18 cellular contexts compared by ENCODE assay signal in the genomic region with DNA sequence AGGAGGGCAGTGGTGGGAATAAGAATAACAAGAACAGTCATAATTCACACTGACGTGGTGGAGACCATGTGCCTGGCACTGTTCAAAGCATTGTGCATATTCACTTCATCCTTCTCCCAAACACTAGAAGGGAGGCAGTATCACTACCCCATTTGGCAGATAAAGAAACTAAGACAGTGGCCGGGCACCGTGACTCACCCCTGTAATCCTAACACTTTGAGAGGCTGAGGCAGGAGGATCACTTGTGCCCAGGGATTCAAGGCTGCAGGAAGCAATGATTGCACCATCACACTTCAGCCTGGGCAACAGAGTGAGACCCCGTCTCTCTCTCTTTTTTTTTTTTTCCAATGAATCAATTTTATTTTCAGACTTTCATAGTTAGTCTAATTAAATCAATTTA. TPM values are rescaled to one million over a fixed set of nuclear protein-coding genes. Genes with fewer than 3 reads are reported as not detected.
DNase-seq lines count a peak whose midpoint lies in the region; ATAC-seq and TF ChIP-seq lines count a peak whose summit lies in the region.
"Had no signal": no experiment of that assay in that cellular context is flagged by ENCODE, and none has a peak within 500 bp of the region (broad histone marks: within the 10 kb centered on the region; RNA-seq: fewer than 3 reads in every experiment).

No MANE protein-coding gene starts in this region.

- no peak overlapping the region for H2BK12ac ChIP-seq in H9 (ENCODE audit: insufficient read length, low read depth, low read length)

- no peak overlapping the region for H2BK120ac ChIP-seq in H9 (ENCODE audit: low read depth, low read length, poor library complexity, severe bottlenecking)

- DNase-seq in SIG-M5 treated with dmso at 0.1 percent for 504 hours (lab: John Stamatoyannopoulos, UW; ENCODE audit: unreplicated experiment) (peak; percentile 18), SIG-M5 (lab: John Stamatoyannopoulos, UW) (no peak), T-helper 17 cell (no peak), upper lobe of right lung (no peak), glomerular visceral epithelial cell (ENCODE audit: extremely low spot score) (no peak), H9 (no peak)
- DNase-seq: 8988T; DMS 273 treated with DMSO at 0.1 percent for 48 hours; NCI-H1092 treated with DMSO at 0.1 percent for 48 hours; NCI-H1694; NCI-H345; NCI-H526 treated with DMSO at 0.1 percent for 48 hours; NK-92 treated with Interleukin-12 subunit alpha and Interleukin-12 subunit beta, amount 100 ng/mL, for 24 hours had no signal

- no peaks in the 10 kb centered on the region for H3K79me1 ChIP-seq in H9 (ENCODE audit: insufficient read depth, low read depth, low read length, poor library complexity, severe bottlenecking)

- H2BK5ac ChIP-seq in H9 (ENCODE audit: insufficient read length, low read length), result no peak overlapping the region

- no peaks in the 10 kb centered on the region for H4K20me1 ChIP-seq in H9 (ENCODE audit: control insufficient read depth, insufficient read depth, insufficient read length)
- H4K20me1 ChIP-seq: BLaER1 had no signal

- H3K27ac ChIP-seq in upper lobe of right lung (no peak overlapping the region), H9 (ENCODE audit: insufficient read length, low read depth, low read length) (no peak overlapping the region)
- H3K27ac ChIP-seq: BLaER1 had no signal

- TF ChIP-seq CTCF in upper lobe of right lung (IDR thresholded peaks at IDR 0.05) (no peak), H9 (conservative IDR thresholded peaks at IDR 0.05) (no peak)

- H3K23ac ChIP-seq in H9 (ENCODE audit: insufficient read length, low read depth, low read length), result no peak overlapping the region

- H2BK15ac ChIP-seq in H9 (ENCODE audit: low read depth, low read length), result no peak overlapping the region

- H3K27ac Mint-ChIP-seq in T-helper 17 cell, result peak overlapping the region; percentile 2
- H3K27ac Mint-ChIP-seq in H9, result no peak overlapping the region

- H3K9ac ChIP-seq in H9 (ENCODE audit: extremely low read depth, insufficient read length, low read length), result no peak overlapping the region
- H3K9ac ChIP-seq: BLaER1 had no signal

- H3K23me2 ChIP-seq in H9 (ENCODE audit: insufficient read length, low read depth, low read length, poor library complexity, severe bottlenecking), result no peaks in the 10 kb centered on the region

- H3K4me3 Mint-ChIP-seq in T-helper 17 cell (no peak overlapping the region), H9 (no peak overlapping the region)

- no peaks in the 10 kb centered on the region for H3K79me2 ChIP-seq in H9 (ENCODE audit: insufficient read depth, low read length)

- H2AK5ac ChIP-seq in H9 (ENCODE audit: insufficient read length, low read length), result no peak overlapping the region

- no peak overlapping the region for H3K4me3 ChIP-seq in upper lobe of right lung
- H3K4me3 ChIP-seq: BLaER1, HAP-1 had no signal

- peaks cover 5% of the 10 kb centered on the region for H3K27me3 ChIP-seq in upper lobe of right lung
- H3K27me3 ChIP-seq in H9 (ENCODE audit: insufficient read depth, low read length), result no peaks in the 10 kb centered on the region
- H3K27me3 ChIP-seq: BLaER1 had no signal

- intact Hi-C loops in upper lobe of right lung (cut with DNase I), result no loop called here

- H3K9me3 Mint-ChIP-seq in H9, result no peaks in the 10 kb centered on the region

- H3K36me3 Mint-ChIP-seq in T-helper 17 cell (ENCODE audit: low read depth) (no peaks in the 10 kb centered on the region), H9 (ENCODE audit: insufficient read depth in 1 of 3, low read depth in 3 of 3) (no peaks in the 10 kb centered on the region)

- no peak for ATAC-seq in T-helper 17 cell
- peak; percentile 15 for ATAC-seq in upper lobe of right lung
- ATAC-seq: Panc1, Right ventricle myocardium inferior, SK-N-SH treated with all-trans-retinoic acid at 6 μM for 48 hours had no signal

- no CpG with 5 or more reads among the region's 4 CpGs for WGBS in H9 (ENCODE audit: extremely low coverage, insufficient read length, low lambda C conversion rate)

- H3K4me1 Mint-ChIP-seq in T-helper 17 cell (no peaks in the 10 kb centered on the region), H9 (peaks cover under 1% of the 10 kb centered on the region in 2 experiments; a peak in 3 of 4 replicates)

- H3K36me3 ChIP-seq in upper lobe of right lung, result no peaks in the 10 kb centered on the region
- H3K36me3 ChIP-seq: BLaER1, HAP-1 had no signal

- H3K4ac ChIP-seq in H9 (ENCODE audit: low read depth, low read length), result no peak overlapping the region

- no peak overlapping the region for H2AFZ ChIP-seq in H9 (ENCODE audit: low read length)

- no peak overlapping the region for H4K91ac ChIP-seq in H9 (ENCODE audit: insufficient read length, low read depth, low read length)

- no peak overlapping the region for H3K56ac ChIP-seq in H9 (ENCODE audit: insufficient read length, low read depth, low read length)

- no peak overlapping the region for H3K14ac ChIP-seq in H9 (ENCODE audit: insufficient read depth, low read length)

- H4K8ac ChIP-seq in H9 (replicated peaks; ENCODE audit: insufficient read length, low read depth, low read length), result no peak overlapping the region

- peaks cover 33% of the 10 kb centered on the region for H3K27me3 Mint-ChIP-seq in T-helper 17 cell
- peaks cover 15% of the 10 kb centered on the region for H3K27me3 Mint-ChIP-seq in H9 (ENCODE audit: low read depth)

- H4K5ac ChIP-seq in H9 (ENCODE audit: insufficient read length, low read depth, low read length), result no peak overlapping the region

- no peak overlapping the region for H2BK20ac ChIP-seq in H9 (ENCODE audit: low read depth, low read length, poor library complexity, severe bottlenecking)

- H3K18ac ChIP-seq in H9 (ENCODE audit: insufficient read length, low read depth, low read length), result no peak overlapping the region

- H3K9me3 ChIP-seq in T-helper 17 cell (ENCODE audit: control insufficient read depth, low read length, poor library complexity, severe bottlenecking), result no peaks in the 10 kb centered on the region
- H3K9me3 ChIP-seq in upper lobe of right lung, result no peaks in the 10 kb centered on the region
- H3K9me3 ChIP-seq in H9 (ENCODE audit: control insufficient read depth, low read depth, low read length), result no peaks in the 10 kb centered on the region
- H3K9me3 ChIP-seq: BLaER1, HAP-1 had no signal

- no peak overlapping the region for H3T11ph ChIP-seq in H9 (ENCODE audit: low read length)

- no peak overlapping the region for H3K4me2 ChIP-seq in H9 (ENCODE audit: insufficient read depth, insufficient read length, low read length)
- H3K4me2 ChIP-seq: BLaER1 had no signal

- H3K4me1 ChIP-seq in upper lobe of right lung (peaks cover 2% of the 10 kb centered on the region), H9 (ENCODE audit: insufficient read depth, low read length) (no peaks in the 10 kb centered on the region)

RNA-seq across cellular contexts. Expression of gene ATG4D, which starts 5.5 kb away (rescaled TPM):
- total RNA-seq in T-helper 17 cell (10 to 100 TPM; 70.6 to 70.7 TPM), upper lobe of right lung (21.0 TPM), H9 (2021) (55.2 and 55.8 TPM in 2 replicates)

RNA-seq across cellular contexts. Expression of gene S1PR5, which starts 21.0 kb away (rescaled TPM):
- 1 to 10 TPM in 1 of 2 donors, under 1 TPM in 1; 0.50 to 1.3 TPM for total RNA-seq in T-helper 17 cell
- 2.1 TPM for total RNA-seq in upper lobe of right lung
- 7.1 and 8.1 TPM in 2 replicates for total RNA-seq in H9 (2021)

RNA-seq across cellular contexts. Expression of gene KRI1, which starts 27.6 kb away (rescaled TPM):
- 10 to 100 TPM; 33.9 to 43.7 TPM for total RNA-seq in T-helper 17 cell
- total RNA-seq in upper lobe of right lung, result 19.6 TPM
- total RNA-seq in H9 (2021), result 57.4 and 63.8 TPM in 2 replicates

RNA-seq across cellular contexts. Expression of gene CDKN2D, which starts 30.6 kb away (rescaled TPM):
- total RNA-seq in T-helper 17 cell, result 10 to 100 TPM; 71.0 to 83.3 TPM
- 10.5 TPM for total RNA-seq in upper lobe of right lung
- 2.8 and 3.7 TPM in 2 replicates for total RNA-seq in H9 (2021)

RNA-seq across cellular contexts. Expression of gene KEAP1, which starts 35.0 kb away (rescaled TPM):
- 10 to 100 TPM; 13.7 to 27.3 TPM for total RNA-seq in T-helper 17 cell
- total RNA-seq in upper lobe of right lung, result 69.1 TPM
- 88.7 and 101 TPM in 2 replicates for total RNA-seq in H9 (2021)
